11 cellular contexts compared by ENCODE assay signal in genomic region chr4:152971053-152971452, GRCh38.
"Had no signal": no experiment of that assay in that cellular context is flagged by ENCODE, and none has a peak within 500 bp of the region (broad histone marks: within the 10 kb centered on the region; RNA-seq: fewer than 3 reads in every experiment).

No MANE protein-coding gene starts in this region.

- H3K4me3 ChIP-seq: neural progenitor cell, pancreas, sigmoid colon had no signal

- H3K9ac ChIP-seq: neural progenitor cell had no signal

- H3K9me3 ChIP-seq: pancreas, sigmoid colon had no signal

- H3K36me3 ChIP-seq: neural progenitor cell, pancreas, sigmoid colon had no signal

- ATAC-seq: activated T-helper 17 cell treated with anti-CD3 and anti-CD28 coated beads, Interleukin-2, amount 50 U/mL, for 72 hours; pancreas; stimulated activated naive CD8-positive, alpha-beta T cell treated with anti-CD3 and anti-CD28 coated beads, Interleukin-15, amount 100 ng/mL, for 72 hours had no signal

- H3K4me2 ChIP-seq: neural progenitor cell had no signal

- H3K27me3 ChIP-seq: neural progenitor cell, pancreas, sigmoid colon had no signal

- H3K4me1 ChIP-seq: neural progenitor cell, pancreas, sigmoid colon had no signal

- H2AFZ ChIP-seq: neural progenitor cell had no signal

- H3K27ac ChIP-seq: neural progenitor cell, pancreas, sigmoid colon had no signal

- DNase-seq: activated CD4-positive, alpha-beta T cell treated with anti-CD3 and anti-CD28 coated beads, Interleukin-2, amount 50 U/mL, for 1 hour; activated CD4-positive, CD25-positive, alpha-beta regulatory T cell; activated naive CD4-positive, alpha-beta T cell treated with Interleukin-2 at 50 U/mL for 16 hours; anterior cingulate cortex; hippocampal formation; pancreas; sigmoid colon; stimulated activated CD4-positive, alpha-beta T cell treated with anti-CD3 and anti-CD28 coated beads, Interleukin-1b, Interleukin-23, amount 100 ng/mL, for 48 hours; stimulated activated naive CD8-positive, alpha-beta T cell treated with anti-CD3 and anti-CD28 coated beads, Interleukin-15, amount 100 ng/mL, for 72 hours had no signal
